In genomic region chr1:1359668-1360468, GRCh38 we compare ENCODE assay signal across 9 cellular contexts. TPM values are rescaled to one million over a fixed set of nuclear protein-coding genes. Genes with fewer than 3 reads are reported as not detected.
DNase-seq lines count a peak whose midpoint lies in the region; ATAC-seq and TF ChIP-seq lines count a peak whose summit lies in the region.
"Had no signal": no experiment of that assay in that cellular context is flagged by ENCODE, and none has a peak within 500 bp of the region (broad histone marks: within the 10 kb centered on the region; RNA-seq: fewer than 3 reads in every experiment).

No MANE protein-coding gene starts in this region.

- peaks cover 2% of the 10 kb centered on the region for H3K27me3 Mint-ChIP-seq in HFFc6 (ENCODE audit: insufficient read depth)
- no peaks in the 10 kb centered on the region for H3K27me3 Mint-ChIP-seq in activated T-cell treated with anti-CD3 and anti-CD28 coated beads, Interleukin-2, amount 50 U/mL, for 72 hours (ENCODE audit: low read depth)
- peaks cover 2 to 6% of the 10 kb centered on the region in 2 donors for H3K27me3 Mint-ChIP-seq in CD4-positive, alpha-beta memory T cell

- POLR2A ChIA-PET in CD4-positive, alpha-beta memory T cell (lab: Charles Lee; ENCODE audit: partially characterized antibody) = no interaction called here

- H3K36me3 Mint-ChIP-seq in HFFc6 (ENCODE audit: low read depth) = peaks cover 7% of the 10 kb centered on the region
- H3K36me3 Mint-ChIP-seq in activated T-cell treated with anti-CD3 and anti-CD28 coated beads, Interleukin-2, amount 50 U/mL, for 72 hours (ENCODE audit: insufficient read depth in 2 of 2) = no peaks in the 10 kb centered on the region
- no peaks in the 10 kb centered on the region for H3K36me3 Mint-ChIP-seq in CD4-positive, alpha-beta memory T cell

- H3K9me3 ChIP-seq in suprapubic skin = no peaks in the 10 kb centered on the region
- no peaks in the 10 kb centered on the region for H3K9me3 ChIP-seq in CD4-positive, alpha-beta memory T cell (ENCODE audit: control insufficient read depth in 1 of 2, low read length in 2 of 2)

- peak overlapping the region; percentile 37 for H3K27ac ChIP-seq in brain microvascular endothelial cell
- H3K27ac ChIP-seq in suprapubic skin = peak overlapping the region; percentile 88
- no peak overlapping the region for H3K27ac ChIP-seq in CD4-positive, alpha-beta memory T cell (ENCODE audit: low read depth, low read length)

- 45% methylated on average over 15 of the region's 28 CpGs for WGBS in suprapubic skin

- no peaks in the 10 kb centered on the region for H3K9me3 Mint-ChIP-seq in HFFc6
- H3K9me3 Mint-ChIP-seq in activated T-cell treated with anti-CD3 and anti-CD28 coated beads, Interleukin-2, amount 50 U/mL, for 72 hours = no peaks in the 10 kb centered on the region
- no peaks in the 10 kb centered on the region for H3K9me3 Mint-ChIP-seq in CD4-positive, alpha-beta memory T cell

- no peak for ATAC-seq in activated T-cell treated with anti-CD3 and anti-CD28 coated beads, Interleukin-2, amount 50 U/mL, for 72 hours (replicated peaks in 1 of 2)
- no peak for ATAC-seq in HG03439 (IDR thresholded peaks at IDR 0.05; ENCODE audit: unreplicated experiment)
- no peak for ATAC-seq in GM21360 (IDR thresholded peaks at IDR 0.05; ENCODE audit: unreplicated experiment)

- DNase-seq in HFFc6 = peak; percentile 72
- no peak for DNase-seq in brain microvascular endothelial cell
- peak; percentile 89 for DNase-seq in left kidney (ENCODE audit: low read depth, low spot score)
- DNase-seq in suprapubic skin (ENCODE audit: low spot score in 2 of 2) = no peak
- DNase-seq in activated T-cell treated with anti-CD3 and anti-CD28 coated beads, Interleukin-2, amount 50 U/mL, for 72 hours = no peak
- DNase-seq in CD4-positive, alpha-beta memory T cell = no peak
- DNase-seq: NCI-H1436 had no signal

- H3K4me3 Mint-ChIP-seq in HFFc6 = peak overlapping the region; percentile 97
- no peak overlapping the region for H3K4me3 Mint-ChIP-seq in activated T-cell treated with anti-CD3 and anti-CD28 coated beads, Interleukin-2, amount 50 U/mL, for 72 hours
- H3K4me3 Mint-ChIP-seq in CD4-positive, alpha-beta memory T cell = peak overlapping the region in 1 of 8 donors; percentile 61

- peak overlapping the region; percentile 93 for H3K27ac Mint-ChIP-seq in HFFc6
- H3K27ac Mint-ChIP-seq in activated T-cell treated with anti-CD3 and anti-CD28 coated beads, Interleukin-2, amount 50 U/mL, for 72 hours = no peak overlapping the region
- no peak overlapping the region for H3K27ac Mint-ChIP-seq in CD4-positive, alpha-beta memory T cell

- no peak for TF ChIP-seq POLR2A in suprapubic skin (IDR thresholded peaks at IDR 0.05)

- TF ChIP-seq CTCF in HFFc6 (IDR thresholded peaks at IDR 0.05) = no peak
- no peak for TF ChIP-seq CTCF in brain microvascular endothelial cell (IDR thresholded peaks at IDR 0.05; ENCODE audit: low read depth, low read length, missing control alignments)
- TF ChIP-seq CTCF in suprapubic skin (IDR thresholded peaks at IDR 0.05) = no peak

- TF ChIP-seq EP300 in suprapubic skin (IDR thresholded peaks at IDR 0.05) = no peak

- H3K4me3 ChIP-seq in brain microvascular endothelial cell (ENCODE audit: low read depth, low read length) = peak overlapping the region; percentile 15
- peak overlapping the region; percentile 9 for H3K4me3 ChIP-seq in suprapubic skin
- H3K4me3 ChIP-seq in CD4-positive, alpha-beta memory T cell (ENCODE audit: low read length in 2 of 2) = no peak overlapping the region

- CTCF ChIA-PET in CD4-positive, alpha-beta memory T cell (lab: Charles Lee; ENCODE audit: partially characterized antibody) = no interaction called here

- in situ Hi-C loops in brain microvascular endothelial cell (cut with HindIII; ENCODE audit: low pct_ligation_motif_present, low sequenced_read_pairs) = no loop called here

- peaks cover 37% of the 10 kb centered on the region for H3K4me1 Mint-ChIP-seq in HFFc6 (ENCODE audit: low read depth)
- peaks cover 8% of the 10 kb centered on the region for H3K4me1 Mint-ChIP-seq in activated T-cell treated with anti-CD3 and anti-CD28 coated beads, Interleukin-2, amount 50 U/mL, for 72 hours (ENCODE audit: low read depth)
- peaks cover 6 to 10% (median 7%) of the 10 kb centered on the region in 4 donors for H3K4me1 Mint-ChIP-seq in CD4-positive, alpha-beta memory T cell

- H3K27me3 ChIP-seq in brain microvascular endothelial cell (replicated peaks) (no peaks in the 10 kb centered on the region), suprapubic skin (peaks cover 7% of the 10 kb centered on the region)
- no peaks in the 10 kb centered on the region for H3K27me3 ChIP-seq in CD4-positive, alpha-beta memory T cell (ENCODE audit: insufficient read depth, low read length)

- intact Hi-C loops in CD4-positive, alpha-beta memory T cell (cut with micrococcal nuclease) = no loop called here

- H3K4me1 ChIP-seq in suprapubic skin = peaks cover 65% of the 10 kb centered on the region
- peaks cover 13% of the 10 kb centered on the region for H3K4me1 ChIP-seq in CD4-positive, alpha-beta memory T cell (ENCODE audit: insufficient read depth, low read length)

- H3K36me3 ChIP-seq in brain microvascular endothelial cell (replicated peaks) = peaks cover under 1% of the 10 kb centered on the region
- no peaks in the 10 kb centered on the region for H3K36me3 ChIP-seq in suprapubic skin
- H3K36me3 ChIP-seq in CD4-positive, alpha-beta memory T cell (ENCODE audit: insufficient read depth, low read length) = no peaks in the 10 kb centered on the region

RNA-seq across cellular contexts. Expression of gene MXRA8, which starts 1.5 kb away (rescaled TPM):
- total RNA-seq in HFFc6 (2021; fragmentation: NEBNext Ultra II Directional; extraction: Animal tissue kit (Norgen Biotek cat#: 25700)) = 100 to 1,000 TPM; 438 to 570 (median 524) TPM
- total RNA-seq in suprapubic skin = 10 to 100 TPM; 18.6 to 43.5 (median 21.9) TPM
- 1 to 10 TPM; 1.6 to 3.0 TPM for total RNA-seq in activated T-cell treated with anti-CD3 and anti-CD28 coated beads, Interleukin-2, amount 50 U/mL, for 72 hours
- total RNA-seq in CD4-positive, alpha-beta memory T cell = under 1 TPM in 1 of 2 experiments, not detected in 1; 0.35 TPM
- under 1 TPM in 1 of 2 donors, not detected in 1; 0.57 TPM for polyA plus RNA-seq in CD4-positive, alpha-beta memory T cell

RNA-seq across cellular contexts. Expression of gene DVL1, which starts 10.7 kb away (rescaled TPM):
- 10 to 100 TPM; 73.8 to 96.6 (median 74.5) TPM for total RNA-seq in HFFc6 (2021; fragmentation: NEBNext Ultra II Directional; extraction: Animal tissue kit (Norgen Biotek cat#: 25700))
- total RNA-seq in suprapubic skin = 100 to 1,000 TPM in 3 of 4 donors, 10 to 100 TPM in 1; 99.4 to 151 (median 106) TPM
- total RNA-seq in activated T-cell treated with anti-CD3 and anti-CD28 coated beads, Interleukin-2, amount 50 U/mL, for 72 hours = 10 to 100 TPM; 46.6 to 52.2 TPM
- 10 to 100 TPM; 43.7 to 44.6 TPM for total RNA-seq in CD4-positive, alpha-beta memory T cell
- polyA plus RNA-seq in CD4-positive, alpha-beta memory T cell = 1 to 10 TPM in 1 of 2 donors, under 1 TPM in 1; 0.19 to 1.9 TPM

RNA-seq across cellular contexts. Expression of gene AURKAIP1, which starts 15.1 kb away (rescaled TPM):
- 100 to 1,000 TPM; 178 to 206 (median 196) TPM for total RNA-seq in HFFc6 (2021; fragmentation: NEBNext Ultra II Directional; extraction: Animal tissue kit (Norgen Biotek cat#: 25700))
- 100 to 1,000 TPM in 1 of 4 donors, 10 to 100 TPM in 3; 55.8 to 106 (median 86.1) TPM for total RNA-seq in suprapubic skin
- 10 to 100 TPM; 92.4 to 97.7 TPM for total RNA-seq in activated T-cell treated with anti-CD3 and anti-CD28 coated beads, Interleukin-2, amount 50 U/mL, for 72 hours
- total RNA-seq in CD4-positive, alpha-beta memory T cell = 10 to 100 TPM; 60.4 to 72.7 TPM
- 100 to 1,000 TPM; 159 to 179 TPM for polyA plus RNA-seq in CD4-positive, alpha-beta memory T cell

RNA-seq across cellular contexts. Expression of gene TAS1R3, which starts 28.8 kb away (rescaled TPM):
- total RNA-seq in HFFc6 (2021; fragmentation: NEBNext Ultra II Directional; extraction: Animal tissue kit (Norgen Biotek cat#: 25700)) = under 1 TPM; 0.07 to 0.20 (median 0.13) TPM
- 1 to 10 TPM in 1 of 4 donors, under 1 TPM in 3; 0.56 to 1.8 (median 0.82) TPM for total RNA-seq in suprapubic skin
- total RNA-seq in activated T-cell treated with anti-CD3 and anti-CD28 coated beads, Interleukin-2, amount 50 U/mL, for 72 hours = under 1 TPM; 0.91 to 0.95 TPM
- 1 to 10 TPM; 1.5 TPM for total RNA-seq in CD4-positive, alpha-beta memory T cell
- polyA plus RNA-seq in CD4-positive, alpha-beta memory T cell = under 1 TPM in 1 of 2 donors, not detected in 1; 0.47 TPM

RNA-seq across cellular contexts. Expression of gene CPTP, which starts 35.3 kb away (rescaled TPM):
- total RNA-seq in HFFc6 (2021; fragmentation: NEBNext Ultra II Directional; extraction: Animal tissue kit (Norgen Biotek cat#: 25700)) = 10 to 100 TPM; 24.6 to 31.5 (median 26.6) TPM
- 10 to 100 TPM; 32.5 to 60.4 (median 54.3) TPM for total RNA-seq in suprapubic skin
- total RNA-seq in activated T-cell treated with anti-CD3 and anti-CD28 coated beads, Interleukin-2, amount 50 U/mL, for 72 hours = 10 to 100 TPM; 18.0 to 22.8 TPM
- 10 to 100 TPM; 25.0 to 28.3 TPM for total RNA-seq in CD4-positive, alpha-beta memory T cell
- polyA plus RNA-seq in CD4-positive, alpha-beta memory T cell = 10 to 100 TPM; 15.4 to 26.8 TPM

Comparison
In these comparisons a context has a peak if more than half of its experiments do, and no peak if none do; other contexts are left out.
1. DNase-seq: peak in HFFc6 (single experiment) and left kidney (single experiment); none in brain microvascular endothelial cell (single experiment), suprapubic skin (0 of 2), activated T-cell treated with anti-CD3 and anti-CD28 coated beads, Interleukin-2, amount 50 U/mL, for 72 hours (0 of 2) and CD4-positive, alpha-beta memory T cell (0 of 5).
2. H3K4me3 ChIP-seq: peak in brain microvascular endothelial cell (single experiment) and suprapubic skin (single experiment); none in CD4-positive, alpha-beta memory T cell (0 of 2).
3. RNA of gene MXRA8, which starts 1.5 kb away (total RNA-seq): 438 to 570 TPM in HFFc6; 18.6 to 43.5 TPM in suprapubic skin, 1.6 to 3.0 TPM in activated T-cell treated with anti-CD3 and anti-CD28 coated beads, Interleukin-2, amount 50 U/mL, for 72 hours and 0.35 TPM in CD4-positive, alpha-beta memory T cell; every median in the first group is over 4 times any median in the second.